Comparison of ENCODE assay signal across 22 cellular contexts in the genomic region with DNA sequence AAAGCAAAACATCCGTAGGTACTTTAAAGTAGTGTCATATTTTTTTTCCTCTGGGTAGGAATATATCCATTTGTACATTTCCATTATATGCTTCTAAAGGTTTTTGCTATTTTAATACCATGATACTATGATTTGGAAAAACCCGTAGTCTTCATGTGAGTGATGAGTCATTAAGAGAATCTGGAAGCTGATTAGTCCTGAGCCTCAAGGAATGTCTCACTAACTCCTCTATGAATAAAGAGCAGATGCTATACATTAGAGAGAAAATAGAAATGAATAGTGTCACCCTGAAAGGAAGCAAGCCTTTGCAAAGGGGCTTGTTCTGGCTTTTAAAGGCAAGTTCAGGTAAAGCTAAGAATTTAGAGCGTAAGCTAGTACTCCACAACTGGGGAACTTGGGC.
DNase-seq lines count a peak whose midpoint lies in the region; ATAC-seq and TF ChIP-seq lines count a peak whose summit lies in the region.
"Had no signal": no experiment of that assay in that cellular context is flagged by ENCODE, and none has a peak within 500 bp of the region (broad histone marks: within the 10 kb centered on the region; RNA-seq: fewer than 3 reads in every experiment).

No MANE protein-coding gene starts in this region.

- no peaks in the 10 kb centered on the region for H3K36me3 ChIP-seq in fibroblast of lung (ENCODE audit: control insufficient read depth, insufficient read depth, low read length)
- H3K36me3 ChIP-seq: neutrophil, uterus had no signal

- no peak overlapping the region for H2AFZ ChIP-seq in fibroblast of lung (ENCODE audit: low read length)

- no peak overlapping the region for H3K4me2 ChIP-seq in fibroblast of lung (ENCODE audit: extremely low read depth, insufficient read depth, low read length)

- no peaks in the 10 kb centered on the region for H3K36me3 Mint-ChIP-seq in stimulated activated effector memory CD8-positive, alpha-beta T cell treated with anti-CD3 and anti-CD28 coated beads, Interleukin-12 subunit alpha, Interleukin-12 subunit beta, amount 100 ng/mL, for 72 hours
- H3K36me3 Mint-ChIP-seq: brain; CD4-positive, CD25-positive, alpha-beta regulatory T cell; mesothelial cell of epicardium had no signal

- no peaks in the 10 kb centered on the region for H3K79me2 ChIP-seq in fibroblast of lung (ENCODE audit: control insufficient read depth, insufficient read depth, low read length)

- H3K9me3 Mint-ChIP-seq in stimulated activated effector memory CD8-positive, alpha-beta T cell treated with anti-CD3 and anti-CD28 coated beads, Interleukin-12 subunit alpha, Interleukin-12 subunit beta, amount 100 ng/mL, for 72 hours = no peaks in the 10 kb centered on the region
- H3K9me3 Mint-ChIP-seq: activated B cell treated with CpG ODN at 0.5 μM for 24 hours; brain; stimulated activated naive CD8-positive, alpha-beta T cell treated with anti-CD3 and anti-CD28 coated beads, Interleukin-15, Interleukin-2, amounts not matched to agents 100 ng/mL and 50 ng/mL, for 24 hours had no signal

- no peak overlapping the region for H3K4me3 ChIP-seq in fibroblast of lung (replicated peaks in 1 of 4; ENCODE audit: control extremely low read depth in 1 of 4, insufficient read depth in 1 of 4, low read depth in 3 of 4, low read length in 4 of 4)
- no peak overlapping the region for H3K4me3 ChIP-seq in skeletal muscle cell (ENCODE audit: low read depth, low read length)
- H3K4me3 ChIP-seq: skin epidermis, uterus had no signal

- no peaks in the 10 kb centered on the region for H4K20me1 ChIP-seq in fibroblast of lung (ENCODE audit: control insufficient read depth, extremely low read depth, insufficient read depth, low read length)

- no peaks in the 10 kb centered on the region for H3K27me3 ChIP-seq in fibroblast of lung (ENCODE audit: control insufficient read depth, insufficient read depth, low read length)
- H3K27me3 ChIP-seq: neutrophil, uterus had no signal

- H3K4me1 ChIP-seq in fibroblast of lung (ENCODE audit: control insufficient read depth, extremely low read depth, insufficient read depth, low read length) = no peaks in the 10 kb centered on the region
- H3K4me1 ChIP-seq: uterus had no signal

- no peak overlapping the region for H3K9ac ChIP-seq in fibroblast of lung (ENCODE audit: insufficient read depth, low read length)

- in situ Hi-C loops in SK-MEL-5 (cut with HindIII; ENCODE audit: low pct_unique_long_range_greater_than_20kb, low sequenced_read_pairs) = no loop called here

- no peak overlapping the region for H3K27ac Mint-ChIP-seq in stimulated activated effector memory CD8-positive, alpha-beta T cell treated with anti-CD3 and anti-CD28 coated beads, Interleukin-12 subunit alpha, Interleukin-12 subunit beta, amount 100 ng/mL, for 72 hours
- H3K27ac Mint-ChIP-seq: activated B cell treated with CpG ODN at 0.5 μM for 24 hours; brain; CD4-positive, CD25-positive, alpha-beta regulatory T cell; mesothelial cell of epicardium; stimulated activated naive CD8-positive, alpha-beta T cell treated with anti-CD3 and anti-CD28 coated beads, Interleukin-15, Interleukin-2, amounts not matched to agents 100 ng/mL and 50 ng/mL, for 24 hours had no signal

- no peaks in the 10 kb centered on the region for H3K9me3 ChIP-seq in fibroblast of lung (ENCODE audit: control insufficient read depth, insufficient read depth, low read depth, low read length)
- H3K9me3 ChIP-seq: neutrophil, uterus had no signal

- TF ChIP-seq CTCF in fibroblast of lung (conservative IDR thresholded peaks at IDR 0.05 in 1 of 2, IDR thresholded peaks at IDR 0.05 in 1 of 2; ENCODE audit: low read depth in 1 of 2, low read length in 2 of 2) = no peak

- H3K4me1 Mint-ChIP-seq in stimulated activated effector memory CD8-positive, alpha-beta T cell treated with anti-CD3 and anti-CD28 coated beads, Interleukin-12 subunit alpha, Interleukin-12 subunit beta, amount 100 ng/mL, for 72 hours = no peaks in the 10 kb centered on the region
- H3K4me1 Mint-ChIP-seq: activated B cell treated with CpG ODN at 0.5 μM for 24 hours; brain; CD4-positive, CD25-positive, alpha-beta regulatory T cell; mesothelial cell of epicardium had no signal

- DNase-seq in ELR (ENCODE audit: low read depth) (peak; percentile 37), SK-MEL-5 (ENCODE audit: low read depth, low spot score) (peak; percentile 32), fibroblast of lung (ENCODE audit: low read depth in 2 of 2) (peak; percentile 19 to 68), skeletal muscle cell (ENCODE audit: low read depth) (peak; percentile 4), T-helper 1 cell (no peak), NCI-H1694 treated with DMSO at 0.1 percent for 48 hours (lab: John Stamatoyannopoulos, UW) (no peak)
- DNase-seq in stimulated activated effector memory CD8-positive, alpha-beta T cell treated with anti-CD3 and anti-CD28 coated beads, Interleukin-12 subunit alpha, Interleukin-12 subunit beta, amount 100 ng/mL, for 72 hours (ENCODE audit: low spot score in 2 of 2) = no peak
- DNase-seq: activated B cell treated with CpG ODN at 0.5 μM for 24 hours; activated gamma-delta T cell treated with Interleukin-2 at 50 U/mL for 16 hours; CD4-positive, CD25-positive, alpha-beta regulatory T cell; effector CD8-positive, alpha-beta T cell; glutamatergic neuron; NCI-H2029; NCI-H526; OCI-M1; uterus had no signal

- no peak overlapping the region for H3K4me3 Mint-ChIP-seq in stimulated activated effector memory CD8-positive, alpha-beta T cell treated with anti-CD3 and anti-CD28 coated beads, Interleukin-12 subunit alpha, Interleukin-12 subunit beta, amount 100 ng/mL, for 72 hours
- H3K4me3 Mint-ChIP-seq: activated B cell treated with CpG ODN at 0.5 μM for 24 hours; brain; CD4-positive, CD25-positive, alpha-beta regulatory T cell; mesothelial cell of epicardium; stimulated activated naive CD8-positive, alpha-beta T cell treated with anti-CD3 and anti-CD28 coated beads, Interleukin-15, Interleukin-2, amounts not matched to agents 100 ng/mL and 50 ng/mL, for 24 hours had no signal

- H3K27ac ChIP-seq in fibroblast of lung (ENCODE audit: insufficient read depth, low read length) = no peak overlapping the region
- H3K27ac ChIP-seq: neutrophil, skin epidermis, uterus had no signal

- no peak for ATAC-seq in stimulated activated effector memory CD8-positive, alpha-beta T cell treated with anti-CD3 and anti-CD28 coated beads, Interleukin-12 subunit alpha, Interleukin-12 subunit beta, amount 100 ng/mL, for 72 hours
- ATAC-seq in GM19351 (IDR thresholded peaks at IDR 0.05; ENCODE audit: unreplicated experiment) = no peak

Comparison
In these comparisons a context has a peak if more than half of its experiments do, and no peak if none do; other contexts are left out.
1. DNase-seq: peak in ELR (single experiment), SK-MEL-5 (single experiment), fibroblast of lung (2 of 2) and skeletal muscle cell (single experiment); none in stimulated activated effector memory CD8-positive, alpha-beta T cell treated with anti-CD3 and anti-CD28 coated beads, Interleukin-12 subunit alpha, Interleukin-12 subunit beta, amount 100 ng/mL, for 72 hours (0 of 2), T-helper 1 cell (0 of 5) and NCI-H1694 treated with DMSO at 0.1 percent for 48 hours (single experiment).